In genomic region chr11:110177057-110177397, GRCh38 we compare ENCODE assay signal across 13 cellular contexts.
DNase-seq lines count a peak whose midpoint lies in the region; ATAC-seq and TF ChIP-seq lines count a peak whose summit lies in the region.
"Had no signal": no experiment of that assay in that cellular context is flagged by ENCODE, and none has a peak within 500 bp of the region (broad histone marks: within the 10 kb centered on the region; RNA-seq: fewer than 3 reads in every experiment).

No MANE protein-coding gene starts in this region.

- no peak for ATAC-seq in stimulated activated naive CD8-positive, alpha-beta T cell treated with anti-CD3 and anti-CD28 coated beads, Interleukin-15, amount 100 ng/mL, for 72 hours

- no peaks in the 10 kb centered on the region for H3K27me3 Mint-ChIP-seq in brain
- no peaks in the 10 kb centered on the region for H3K27me3 Mint-ChIP-seq in type B pancreatic cell
- H3K27me3 Mint-ChIP-seq in stimulated activated naive CD8-positive, alpha-beta T cell treated with anti-CD3 and anti-CD28 coated beads, Interleukin-15, amount 100 ng/mL, for 72 hours: peaks cover 8% of the 10 kb centered on the region

- H3K4me1 Mint-ChIP-seq in brain (peaks cover 70% of the 10 kb centered on the region), type B pancreatic cell (ENCODE audit: unreplicated experiment) (peaks cover 17% of the 10 kb centered on the region)
- H3K4me1 Mint-ChIP-seq in stimulated activated naive CD8-positive, alpha-beta T cell treated with anti-CD3 and anti-CD28 coated beads, Interleukin-15, amount 100 ng/mL, for 72 hours: peaks cover 8% of the 10 kb centered on the region

- H3K9me3 Mint-ChIP-seq in brain (peaks cover 0 to 2% (median 0%) of the 10 kb centered on the region in 5 experiments), type B pancreatic cell (no peaks in the 10 kb centered on the region)
- H3K9me3 Mint-ChIP-seq in stimulated activated naive CD8-positive, alpha-beta T cell treated with anti-CD3 and anti-CD28 coated beads, Interleukin-15, amount 100 ng/mL, for 72 hours: no peaks in the 10 kb centered on the region
- H3K9me3 Mint-ChIP-seq: H9, IgD-negative memory B cell had no signal

- H3K4me3 Mint-ChIP-seq in brain (no peak overlapping the region), type B pancreatic cell (no peak overlapping the region)
- no peak overlapping the region for H3K4me3 Mint-ChIP-seq in stimulated activated naive CD8-positive, alpha-beta T cell treated with anti-CD3 and anti-CD28 coated beads, Interleukin-15, amount 100 ng/mL, for 72 hours
- H3K4me3 Mint-ChIP-seq: H9 had no signal

- H3K36me3 Mint-ChIP-seq in brain (peaks cover 10% of the 10 kb centered on the region), type B pancreatic cell (no peaks in the 10 kb centered on the region)

- peak; percentile 32 for DNase-seq in ELF-1 (ENCODE audit: low read depth, low spot score)
- DNase-seq in RPMI7951 (ENCODE audit: low read depth): peak; percentile 20
- DNase-seq in type B pancreatic cell (ENCODE audit: extremely low spot score, unreplicated experiment): no peak
- DNase-seq in stimulated activated naive CD8-positive, alpha-beta T cell treated with anti-CD3 and anti-CD28 coated beads, Interleukin-15, amount 100 ng/mL, for 72 hours: no peak
- DNase-seq in NCI-H128 (lab: John Stamatoyannopoulos, UW; ENCODE audit: unreplicated experiment): no peak
- DNase-seq in NCI-H187 treated with DMSO at 0.1 percent for 48 hours (lab: John Stamatoyannopoulos, UW): no peak
- DNase-seq: AML-193, Calu3, DMS 273 treated with DMSO at 0.1 percent for 48 hours, GOT3, H9 had no signal

- TF ChIP-seq CTCF in brain (conservative IDR thresholded peaks at IDR 0.05) (no peak), type B pancreatic cell (conservative IDR thresholded peaks at IDR 0.05) (no peak)

- H3K27ac Mint-ChIP-seq in brain: peak overlapping the region in 3 of 5 experiments; percentile 97
- H3K27ac Mint-ChIP-seq in type B pancreatic cell: peak overlapping the region; percentile 31
- no peak overlapping the region for H3K27ac Mint-ChIP-seq in stimulated activated naive CD8-positive, alpha-beta T cell treated with anti-CD3 and anti-CD28 coated beads, Interleukin-15, amount 100 ng/mL, for 72 hours
- H3K27ac Mint-ChIP-seq: IgD-negative memory B cell had no signal

Comparison
In these comparisons a context has a peak if more than half of its experiments do, and no peak if none do; other contexts are left out.
1. DNase-seq: peak in ELF-1 (single experiment) and RPMI7951 (single experiment); none in type B pancreatic cell (single experiment), stimulated activated naive CD8-positive, alpha-beta T cell treated with anti-CD3 and anti-CD28 coated beads, Interleukin-15, amount 100 ng/mL, for 72 hours (0 of 2), NCI-H128 (single experiment) and NCI-H187 treated with DMSO at 0.1 percent for 48 hours (single experiment).
2. H3K27ac Mint-ChIP-seq: peak in brain (3 of 5) and type B pancreatic cell (single experiment); none in stimulated activated naive CD8-positive, alpha-beta T cell treated with anti-CD3 and anti-CD28 coated beads, Interleukin-15, amount 100 ng/mL, for 72 hours (0 of 2).